17 cellular contexts compared by ENCODE assay signal in the genomic region with DNA sequence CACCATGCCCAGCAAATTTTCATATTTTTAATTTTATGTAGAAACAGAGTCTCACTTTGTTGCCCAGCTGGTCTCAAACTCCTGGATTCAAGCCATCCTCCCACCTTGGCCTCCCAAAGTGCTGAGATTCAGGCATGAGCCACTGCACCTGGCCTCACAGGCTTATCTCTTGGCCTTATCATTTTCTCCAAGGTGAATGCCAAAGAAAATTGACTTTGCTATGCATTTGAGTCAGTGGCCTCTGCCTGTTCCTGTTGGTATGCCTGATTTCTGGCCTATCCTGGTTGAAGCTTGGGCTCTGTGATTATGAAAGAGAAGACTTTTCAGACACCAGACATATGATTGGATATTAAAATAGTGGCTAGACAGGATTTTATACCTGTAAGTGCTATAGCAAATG. TPM values are rescaled to one million over a fixed set of nuclear protein-coding genes. Genes with fewer than 3 reads are reported as not detected.
DNase-seq lines count a peak whose midpoint lies in the region; ATAC-seq and TF ChIP-seq lines count a peak whose summit lies in the region.
"Had no signal": no experiment of that assay in that cellular context is flagged by ENCODE, and none has a peak within 500 bp of the region (broad histone marks: within the 10 kb centered on the region; RNA-seq: fewer than 3 reads in every experiment).

No MANE protein-coding gene starts in this region.

- no peak overlapping the region for H4K12ac ChIP-seq in trophoblast cell (ENCODE audit: low read depth, low read length)

- no peak overlapping the region for H3K4me3 Mint-ChIP-seq in stimulated activated naive CD8-positive, alpha-beta T cell treated with anti-CD3 and anti-CD28 coated beads, Interleukin-15, amount 100 ng/mL, for 72 hours
- H3K4me3 Mint-ChIP-seq: CD4-positive, alpha-beta T cell; GM23338 had no signal

- no peak for TF ChIP-seq EP300 in stomach (IDR thresholded peaks at IDR 0.05)
- TF ChIP-seq EP300 in ovary (IDR thresholded peaks at IDR 0.05): no peak

- H2BK120ac ChIP-seq in mesendoderm (ENCODE audit: low read depth, low read length) (no peak overlapping the region), trophoblast cell (ENCODE audit: insufficient read depth, low read length, poor library complexity) (no peak overlapping the region)

- no peak for ATAC-seq in stimulated activated naive CD8-positive, alpha-beta T cell treated with anti-CD3 and anti-CD28 coated beads, Interleukin-15, amount 100 ng/mL, for 72 hours
- no peak for ATAC-seq in GM18502 (IDR thresholded peaks at IDR 0.05; ENCODE audit: poor library complexity, unreplicated experiment)
- ATAC-seq: GM23338 had no signal

- intact Hi-C loops in stomach (cut with DNase I; ENCODE audit: low total_unique reads) (no loop called here), ovary (cut with DNase I) (loop anchor here in 1 of 4 donors (5.0 kb wide), 1 partner anchor 49 kb away; a partner anchor contains a TSS)

- H3K56ac ChIP-seq in mesendoderm (ENCODE audit: low read length): no peak overlapping the region

- no peak overlapping the region for H3K14ac ChIP-seq in trophoblast cell (ENCODE audit: low read length)

- TF ChIP-seq POLR2A in stomach (IDR thresholded peaks at IDR 0.05) (no peak), ovary (IDR thresholded peaks at IDR 0.05) (no peak)

- no peaks in the 10 kb centered on the region for H3K27me3 Mint-ChIP-seq in stimulated activated naive CD8-positive, alpha-beta T cell treated with anti-CD3 and anti-CD28 coated beads, Interleukin-15, amount 100 ng/mL, for 72 hours
- H3K27me3 Mint-ChIP-seq: CD4-positive, alpha-beta T cell had no signal

- peaks cover 6% of the 10 kb centered on the region for H3K4me1 Mint-ChIP-seq in stimulated activated naive CD8-positive, alpha-beta T cell treated with anti-CD3 and anti-CD28 coated beads, Interleukin-15, amount 100 ng/mL, for 72 hours

- no peak overlapping the region for H3K18ac ChIP-seq in mesendoderm (ENCODE audit: low read length)
- no peak overlapping the region for H3K18ac ChIP-seq in trophoblast cell (ENCODE audit: low read length)

- H3K23ac ChIP-seq in mesendoderm (ENCODE audit: low read length) (no peak overlapping the region), trophoblast cell (ENCODE audit: low read length) (no peak overlapping the region)

- H2AK5ac ChIP-seq in mesendoderm (ENCODE audit: low read length) (no peak overlapping the region), trophoblast cell (ENCODE audit: low read length) (no peak overlapping the region)

- H3K4ac ChIP-seq in mesendoderm (ENCODE audit: low read depth, low read length) (no peak overlapping the region), trophoblast cell (ENCODE audit: low read depth, low read length) (no peak overlapping the region)

- H3K27me3 ChIP-seq in hepatocyte: no peaks in the 10 kb centered on the region
- no peaks in the 10 kb centered on the region for H3K27me3 ChIP-seq in mesendoderm (ENCODE audit: insufficient read depth, low read length, poor library complexity)
- H3K27me3 ChIP-seq in trophoblast cell (ENCODE audit: insufficient read depth, low read length): no peaks in the 10 kb centered on the region
- no peaks in the 10 kb centered on the region for H3K27me3 ChIP-seq in stomach
- no peaks in the 10 kb centered on the region for H3K27me3 ChIP-seq in ovary
- H3K27me3 ChIP-seq: BE2C had no signal

- no peak overlapping the region for H3K4me2 ChIP-seq in hepatocyte
- H3K4me2 ChIP-seq in mesendoderm (ENCODE audit: low read length): no peak overlapping the region
- H3K4me2 ChIP-seq in trophoblast cell (ENCODE audit: low read length): no peak overlapping the region
- H3K4me2 ChIP-seq: GM23338 had no signal

- H4K8ac ChIP-seq in mesendoderm (ENCODE audit: low read depth, low read length) (no peak overlapping the region), trophoblast cell (ENCODE audit: low read depth, low read length) (no peak overlapping the region)

- DNase-seq in hepatocyte (ENCODE audit: low spot score): no peak
- peak; percentile 50 for DNase-seq in mesendoderm
- peak; percentile 82 to 92 for DNase-seq in trophoblast cell
- DNase-seq in stomach: peak; percentile 44
- no peak for DNase-seq in GM03348 (ENCODE audit: low spot score)
- no peak for DNase-seq in stimulated activated naive CD8-positive, alpha-beta T cell treated with anti-CD3 and anti-CD28 coated beads, Interleukin-15, amount 100 ng/mL, for 72 hours
- DNase-seq in ovary: no peak
- DNase-seq: ACHN; BE2C; C1 segment of cervical spinal cord; CD4-positive, alpha-beta T cell; DMS153; DMS79; GDM1; HCEC 1CT had no signal

- H2BK15ac ChIP-seq in mesendoderm (replicated peaks; ENCODE audit: low read depth): no peak overlapping the region

- no peak overlapping the region for H4K5ac ChIP-seq in mesendoderm (ENCODE audit: low read length)

- H3K9me3 ChIP-seq in hepatocyte (ENCODE audit: low read depth): no peaks in the 10 kb centered on the region
- H3K9me3 ChIP-seq in trophoblast cell (ENCODE audit: insufficient read depth, low read depth, low read length): no peaks in the 10 kb centered on the region
- no peaks in the 10 kb centered on the region for H3K9me3 ChIP-seq in stomach
- no peaks in the 10 kb centered on the region for H3K9me3 ChIP-seq in ovary
- H3K9me3 ChIP-seq: BE2C had no signal

- no peak overlapping the region for H2BK12ac ChIP-seq in trophoblast cell (ENCODE audit: low read length)

- H3K4me3 ChIP-seq in hepatocyte (no peak overlapping the region), mesendoderm (ENCODE audit: low read length) (no peak overlapping the region), trophoblast cell (ENCODE audit: low read depth, low read length) (no peak overlapping the region), stomach (no peak overlapping the region), ovary (no peak overlapping the region)
- H3K4me3 ChIP-seq: GM23338 had no signal

- H3K27ac ChIP-seq in hepatocyte: peak overlapping the region; percentile 35
- H3K27ac ChIP-seq in mesendoderm (ENCODE audit: low read depth, low read length): no peak overlapping the region
- H3K27ac ChIP-seq in trophoblast cell (ENCODE audit: low read depth, low read length): no peak overlapping the region
- peak overlapping the region; percentile 36 to 58 (median 47) for H3K27ac ChIP-seq in stomach
- H3K27ac ChIP-seq in ovary: no peak overlapping the region

- H2AFZ ChIP-seq in hepatocyte (no peak overlapping the region), trophoblast cell (ENCODE audit: insufficient read depth, low read length, poor library complexity) (no peak overlapping the region)
- H2AFZ ChIP-seq: GM23338 had no signal

- H3K27ac Mint-ChIP-seq in stimulated activated naive CD8-positive, alpha-beta T cell treated with anti-CD3 and anti-CD28 coated beads, Interleukin-15, amount 100 ng/mL, for 72 hours: no peak overlapping the region
- H3K27ac Mint-ChIP-seq: CD4-positive, alpha-beta T cell; GM23338 had no signal

- TF ChIP-seq CTCF in hepatocyte (IDR thresholded peaks at IDR 0.05; ENCODE audit: poor library complexity) (no peak), stomach (IDR thresholded peaks at IDR 0.05) (no peak), ovary (IDR thresholded peaks at IDR 0.05) (no peak)

- no peak overlapping the region for H3K9ac ChIP-seq in mesendoderm (ENCODE audit: low read length)
- H3K9ac ChIP-seq in trophoblast cell (ENCODE audit: low read length): no peak overlapping the region

- no peaks in the 10 kb centered on the region for H3K9me2 ChIP-seq in hepatocyte (replicated peaks; ENCODE audit: insufficient read depth)

- H3K79me2 ChIP-seq in hepatocyte: no peaks in the 10 kb centered on the region
- no peaks in the 10 kb centered on the region for H3K79me2 ChIP-seq in mesendoderm (ENCODE audit: control insufficient read depth, insufficient read depth, low read length)
- H3K79me2 ChIP-seq in trophoblast cell (ENCODE audit: control insufficient read depth, insufficient read depth, low read length, poor library complexity): no peaks in the 10 kb centered on the region

- H2BK5ac ChIP-seq in mesendoderm (ENCODE audit: low read length): no peak overlapping the region
- no peak overlapping the region for H2BK5ac ChIP-seq in trophoblast cell (ENCODE audit: low read depth, low read length, poor library complexity)

- no peaks in the 10 kb centered on the region for H3K9me3 Mint-ChIP-seq in stimulated activated naive CD8-positive, alpha-beta T cell treated with anti-CD3 and anti-CD28 coated beads, Interleukin-15, amount 100 ng/mL, for 72 hours
- H3K9me3 Mint-ChIP-seq: CD4-positive, alpha-beta T cell; GM23338 had no signal

- no peak overlapping the region for H4K91ac ChIP-seq in trophoblast cell (ENCODE audit: low read depth, low read length)

- H3K4me1 ChIP-seq in hepatocyte (ENCODE audit: insufficient read depth) (peaks cover 5% of the 10 kb centered on the region), mesendoderm (ENCODE audit: control insufficient read depth, low read depth, low read length) (no peaks in the 10 kb centered on the region), trophoblast cell (ENCODE audit: control insufficient read depth in 1 of 2, insufficient read depth in 2 of 2, low read length in 2 of 2) (peaks cover 0 to 2% of the 10 kb centered on the region in 2 experiments), stomach (peaks cover 10 to 35% (median 21%) of the 10 kb centered on the region in 4 donors), ovary (ENCODE audit: insufficient read depth) (peaks cover 8% of the 10 kb centered on the region)
- H3K4me1 ChIP-seq: BE2C had no signal

- H3K36me3 ChIP-seq in hepatocyte (replicated peaks; ENCODE audit: insufficient read depth, low read depth) (no peaks in the 10 kb centered on the region), mesendoderm (ENCODE audit: control insufficient read depth, insufficient read depth, low read length) (no peaks in the 10 kb centered on the region), trophoblast cell (ENCODE audit: control insufficient read depth in 1 of 2, insufficient read depth in 2 of 2, low read length in 2 of 2) (no peaks in the 10 kb centered on the region), stomach (no peaks in the 10 kb centered on the region), ovary (no peaks in the 10 kb centered on the region)
- H3K36me3 ChIP-seq: BE2C had no signal

- H4K20me1 ChIP-seq in hepatocyte (ENCODE audit: insufficient read depth, poor library complexity, severe bottlenecking): no peaks in the 10 kb centered on the region

- no peaks in the 10 kb centered on the region for H3K79me1 ChIP-seq in mesendoderm (ENCODE audit: low read length)
- H3K79me1 ChIP-seq in trophoblast cell (ENCODE audit: low read length): no peaks in the 10 kb centered on the region

RNA-seq across cellular contexts. Expression of a gene that starts 34.2 kb away (rescaled TPM):
- total RNA-seq in hepatocyte (14.0 and 17.4 TPM in 2 replicates), stomach (10 to 100 TPM in 2 of 5 donors, 1 to 10 TPM in 2, under 1 TPM in 1; 0.29 to 35.7 (median 8.8) TPM), ovary (10 to 100 TPM in 5 of 7 donors, 1 to 10 TPM in 2; 5.0 to 19.6 (median 17.2) TPM)
- polyA plus RNA-seq in hepatocyte (15.4 and 20.5 TPM in 2 replicates), stomach (10 to 100 TPM in 2 of 3 donors, 1 to 10 TPM in 1; 7.8 to 16.5 (median 10.2) TPM), ovary (10 to 100 TPM; 13.3 to 33.3 TPM)
- 3.1 TPM for polyA plus RNA-seq in mesendoderm (2013, experiment 1 of 2)
- polyA plus RNA-seq in mesendoderm (2013, experiment 2 of 2): 3.5 TPM
- polyA plus RNA-seq in trophoblast cell (2013): 4.2 and 4.3 TPM in 2 replicates

RNA-seq across cellular contexts. Expression of a gene that starts 41.0 kb away (rescaled TPM):
- total RNA-seq in hepatocyte (11.2 and 12.8 TPM in 2 replicates), stomach (10 to 100 TPM in 3 of 5 donors, 1 to 10 TPM in 2; 1.3 to 49.0 (median 25.0) TPM), ovary (10 to 100 TPM in 6 of 7 donors, 1 to 10 TPM in 1; 6.2 to 20.4 (median 11.6) TPM)
- polyA plus RNA-seq in hepatocyte (6.6 and 13.3 TPM in 2 replicates), stomach (1 to 10 TPM; 5.5 to 8.7 (median 6.3) TPM), ovary (1 to 10 TPM; 7.2 to 9.7 TPM)
- polyA plus RNA-seq in mesendoderm (2013, experiment 1 of 2): 6.3 TPM
- polyA plus RNA-seq in mesendoderm (2013, experiment 2 of 2): 6.2 TPM
- 5.6 and 6.3 TPM in 2 replicates for polyA plus RNA-seq in trophoblast cell (2013)

RNA-seq across cellular contexts. Expression of a gene that starts 49.0 kb away (rescaled TPM):
- total RNA-seq in hepatocyte (35.8 and 42.4 TPM in 2 replicates), stomach (100 to 1,000 TPM in 1 of 5 donors, 10 to 100 TPM in 4; 36.2 to 113 (median 40.3) TPM), ovary (10 to 100 TPM; 25.4 to 46.5 (median 44.7) TPM)
- polyA plus RNA-seq in hepatocyte (17.1 and 17.5 TPM in 2 replicates), stomach (1 to 10 TPM; 2.7 to 4.1 (median 3.2) TPM), ovary (10 to 100 TPM; 11.9 to 18.0 TPM)
- polyA plus RNA-seq in mesendoderm (2013, experiment 1 of 2): 18.2 TPM
- polyA plus RNA-seq in mesendoderm (2013, experiment 2 of 2): 17.9 TPM
- polyA plus RNA-seq in trophoblast cell (2013): 10.0 and 10.6 TPM in 2 replicates

Comparison
In these comparisons a context has a peak if more than half of its experiments do, and no peak if none do; other contexts are left out.
1. DNase-seq: peak in mesendoderm (single experiment), trophoblast cell (2 of 2) and stomach (single experiment); none in hepatocyte (single experiment), GM03348 (single experiment), stimulated activated naive CD8-positive, alpha-beta T cell treated with anti-CD3 and anti-CD28 coated beads, Interleukin-15, amount 100 ng/mL, for 72 hours (0 of 2) and ovary (0 of 5).
2. H3K27ac ChIP-seq: peak in hepatocyte (single experiment) and stomach (5 of 5); none in mesendoderm (single experiment), trophoblast cell (single experiment) and ovary (0 of 2).